Comparison of ENCODE assay signal across 10 cellular contexts in genomic region chr15:85414495-85414894, GRCh38. TPM values are rescaled to one million over a fixed set of nuclear protein-coding genes. Genes with fewer than 3 reads are reported as not detected.
DNase-seq lines count a peak whose midpoint lies in the region; ATAC-seq and TF ChIP-seq lines count a peak whose summit lies in the region.
"Had no signal": no experiment of that assay in that cellular context is flagged by ENCODE, and none has a peak within 500 bp of the region (broad histone marks: within the 10 kb centered on the region; RNA-seq: fewer than 3 reads in every experiment).

No MANE protein-coding gene starts in this region.

- no peak overlapping the region for H3K4me2 ChIP-seq in DND-41 (ENCODE audit: insufficient read depth, low read length)

- DNase-seq in DND-41 (no peak), M059J (ENCODE audit: low read depth) (peak; percentile 29), chondrocyte (ENCODE audit: low spot score) (no peak), DMS114 treated with DMSO at 0.1 percent for 48 hours (lab: John Stamatoyannopoulos, UW; ENCODE audit: unreplicated experiment) (no peak), NCI-H128 (lab: John Stamatoyannopoulos, UW; ENCODE audit: unreplicated experiment) (no peak), SHP77 treated with DMSO at 0.1 percent for 48 hours (lab: John Stamatoyannopoulos, UW) (no peak)
- DNase-seq: activated gamma-delta T cell had no signal

- peaks cover 5% of the 10 kb centered on the region; the same call in 1 of the 2 replicates for H3K79me2 ChIP-seq in DND-41 (ENCODE audit: insufficient read depth, low read length)

- no peaks in the 10 kb centered on the region for H3K27me3 Mint-ChIP-seq in chondrocyte (ENCODE audit: low read depth)
- H3K27me3 Mint-ChIP-seq in nephron (ENCODE audit: low read depth) = no peaks in the 10 kb centered on the region

- no peaks in the 10 kb centered on the region for H3K27me3 ChIP-seq in DND-41 (ENCODE audit: insufficient read depth, low read length, poor library complexity)

- H3K4me3 Mint-ChIP-seq in chondrocyte (ENCODE audit: unreplicated experiment) (no peak overlapping the region), nephron (no peak overlapping the region)

- no peak overlapping the region for H3K9ac ChIP-seq in DND-41 (ENCODE audit: low read depth, low read length)

- H3K4me1 Mint-ChIP-seq in chondrocyte (ENCODE audit: low read depth) = peaks cover 53% of the 10 kb centered on the region
- peaks cover 46% of the 10 kb centered on the region for H3K4me1 Mint-ChIP-seq in nephron

- no peak overlapping the region for H3K27ac ChIP-seq in DND-41 (ENCODE audit: low read length)

- no peaks in the 10 kb centered on the region for H3K9me3 ChIP-seq in DND-41 (ENCODE audit: insufficient read depth, low read length, severe bottlenecking)

- H3K4me1 ChIP-seq in DND-41 (ENCODE audit: insufficient read depth, low read length) = peaks cover 4% of the 10 kb centered on the region; the same call in 1 of the 2 replicates

- H4K20me1 ChIP-seq in DND-41 (ENCODE audit: insufficient read depth, low read length) = no peaks in the 10 kb centered on the region

- H3K9me3 Mint-ChIP-seq in chondrocyte (ENCODE audit: low read depth) (no peaks in the 10 kb centered on the region), nephron (peaks cover 5% of the 10 kb centered on the region)

- TF ChIP-seq CTCF in DND-41 (IDR thresholded peaks at IDR 0.05; ENCODE audit: borderline replicate concordance, extremely low read depth, low read length, poor library complexity, severe bottlenecking) (peak; percentile 4), chondrocyte (IDR thresholded peaks at IDR 0.05) (peak; percentile 74), nephron (IDR thresholded peaks at IDR 0.05; ENCODE audit: unreplicated experiment in 3 of 3) (no peak)

- H3K4me3 ChIP-seq in DND-41 (ENCODE audit: low read depth in 1 of 2, low read length in 2 of 2) = no peak overlapping the region
- H3K4me3 ChIP-seq: skin epidermis had no signal

- no peaks in the 10 kb centered on the region for H3K36me3 ChIP-seq in DND-41 (ENCODE audit: insufficient read depth, low read length)

- H3K27ac Mint-ChIP-seq in chondrocyte (ENCODE audit: unreplicated experiment) = peak overlapping the region; percentile 15
- H3K27ac Mint-ChIP-seq in nephron = peak overlapping the region in 2 of 3 experiments; percentile 28 to 48

- ATAC-seq in DND-41 (ENCODE audit: insufficient read depth, low read depth) (no peak), GM18519 (IDR thresholded peaks at IDR 0.05; ENCODE audit: low FRiP score, unreplicated experiment) (no peak)

- H2AFZ ChIP-seq in DND-41 (ENCODE audit: low read depth, low read length) = no peak overlapping the region

- H3K36me3 Mint-ChIP-seq in chondrocyte (ENCODE audit: low read depth) (no peaks in the 10 kb centered on the region), nephron (ENCODE audit: low read depth) (peaks cover 23% of the 10 kb centered on the region)

RNA-seq across cellular contexts. Expression of gene AKAP13, which starts 34.1 kb away (rescaled TPM):
- total RNA-seq in M059J (2014; rRNA removed; shearing (Covaris generic)) = 22.7 and 42.8 TPM in 2 replicates
- 80.6 to 134 TPM (median 81.3 TPM) in 3 replicates for total RNA-seq in chondrocyte

Comparison
In these comparisons a context has a peak if more than half of its experiments do, and no peak if none do; other contexts are left out.
1. CTCF ChIP-seq: peak in DND-41 (single experiment) and chondrocyte (single experiment); none in nephron (0 of 3).